In the genomic region with DNA sequence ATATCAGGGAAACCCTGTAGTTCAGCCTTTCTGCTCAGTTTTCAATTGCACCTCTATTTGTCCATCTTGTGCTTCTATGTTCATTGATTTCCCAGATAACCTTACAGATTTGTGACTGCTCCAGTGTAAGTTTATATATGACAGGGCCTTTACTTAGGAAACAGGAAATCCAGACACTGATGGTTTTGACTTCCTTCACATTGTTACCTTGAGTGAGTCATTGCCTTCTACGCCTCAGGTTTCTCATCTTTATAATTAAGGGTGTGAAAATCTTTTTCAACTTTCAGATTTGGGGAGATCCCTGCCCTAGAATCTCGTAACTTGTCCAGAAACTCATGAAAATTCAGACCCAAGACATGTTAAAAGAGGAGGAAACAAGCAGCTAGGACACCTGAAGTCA, we compare ENCODE assay signal across 29 cellular contexts.
DNase-seq lines count a peak whose midpoint lies in the region; ATAC-seq and TF ChIP-seq lines count a peak whose summit lies in the region.
"Had no signal": no experiment of that assay in that cellular context is flagged by ENCODE, and none has a peak within 500 bp of the region (broad histone marks: within the 10 kb centered on the region; RNA-seq: fewer than 3 reads in every experiment).

No MANE protein-coding gene starts in this region.

- ATAC-seq in effector memory CD8-positive, alpha-beta T cell (replicated peaks): peak; percentile 45
- ATAC-seq in natural killer cell: peak in 2 of 3 donors; percentile 40
- ATAC-seq: gastrocnemius medialis, K562, left ventricle myocardium superior, Panc1, WTC11 had no signal

- TF ChIP-seq CTCF in natural killer cell (IDR thresholded peaks at IDR 0.05) (no peak), dorsolateral prefrontal cortex (IDR thresholded peaks at IDR 0.05 in 54 of 56, conservative IDR thresholded peaks at IDR 0.05 in 2 of 56; ENCODE audit: low read depth in 1 of 56, partially characterized antibody in 56 of 56) (no peak)

- H3K9me3 Mint-ChIP-seq in activated CD4-positive, alpha-beta T cell treated with anti-CD3 and anti-CD28 coated beads, Interleukin-2, amount 10 ng/mL, durations not matched to agents 24 days and 14 days: no peaks in the 10 kb centered on the region
- no peaks in the 10 kb centered on the region for H3K9me3 Mint-ChIP-seq in effector memory CD8-positive, alpha-beta T cell
- H3K9me3 Mint-ChIP-seq in natural killer cell: no peaks in the 10 kb centered on the region
- H3K9me3 Mint-ChIP-seq: activated CD4-positive, alpha-beta memory T cell treated with anti-CD3 and anti-CD28 coated beads for 36 hours; nephron progenitor cell; WTC11 had no signal

- peak; percentile 57 for DNase-seq in activated CD4-positive, alpha-beta T cell treated with anti-CD3 and anti-CD28 coated beads, Interleukin-2, amount 10 ng/mL, durations not matched to agents 24 days and 14 days
- no peak for DNase-seq in activated CD4-positive, alpha-beta T cell treated with anti-CD3 and anti-CD28 coated beads, Interleukin-2, amount 50 U/mL, for 1 hour
- DNase-seq in NCI-H69 (lab: John Stamatoyannopoulos, UW): peak; percentile 32
- DNase-seq in effector memory CD8-positive, alpha-beta T cell: no peak
- DNase-seq in natural killer cell: no peak
- no peak for DNase-seq in NCI-H2196 (lab: John Stamatoyannopoulos, UW; ENCODE audit: unreplicated experiment)
- no peak for DNase-seq in HK-2 (ENCODE audit: unreplicated experiment)
- DNase-seq in dorsolateral prefrontal cortex: no peak
- DNase-seq: 8988T; activated CD4-positive, alpha-beta memory T cell treated with anti-CD3 and anti-CD28 coated beads for 36 hours; activated T-cell treated with anti-CD3 and anti-CD28 coated beads for 4 hours; amniotic stem cell; brain microvascular endothelial cell; Calu3; DMS79 treated with DMSO at 0.1 percent for 48 hours; effector memory CD4-positive, alpha-beta T cell; gastrocnemius medialis; GM23248; left ventricle myocardium superior; NCI-H1417; NCI-H2029 treated with DMSO at 0.1 percent for 48 hours; NCI-H2227 treated with DMSO at 0.1 percent for 48 hours; nephron progenitor cell; stomach; tibial artery had no signal

- H3K27me3 Mint-ChIP-seq in activated CD4-positive, alpha-beta T cell treated with anti-CD3 and anti-CD28 coated beads, Interleukin-2, amount 10 ng/mL, durations not matched to agents 24 days and 14 days: no peaks in the 10 kb centered on the region
- H3K27me3 Mint-ChIP-seq in effector memory CD8-positive, alpha-beta T cell: no peaks in the 10 kb centered on the region
- H3K27me3 Mint-ChIP-seq in natural killer cell (ENCODE audit: low read depth in 2 of 2): no peaks in the 10 kb centered on the region
- H3K27me3 Mint-ChIP-seq: activated CD4-positive, alpha-beta memory T cell treated with anti-CD3 and anti-CD28 coated beads for 36 hours had no signal

- H3K36me3 Mint-ChIP-seq in activated CD4-positive, alpha-beta T cell treated with anti-CD3 and anti-CD28 coated beads, Interleukin-2, amount 10 ng/mL, durations not matched to agents 24 days and 14 days (ENCODE audit: low read depth): no peaks in the 10 kb centered on the region
- H3K36me3 Mint-ChIP-seq in effector memory CD8-positive, alpha-beta T cell (ENCODE audit: insufficient read depth): peaks cover 2% of the 10 kb centered on the region
- H3K36me3 Mint-ChIP-seq in natural killer cell: no peaks in the 10 kb centered on the region
- H3K36me3 Mint-ChIP-seq: activated CD4-positive, alpha-beta memory T cell treated with anti-CD3 and anti-CD28 coated beads for 36 hours; CD14-positive monocyte; WTC11 had no signal

- H3K4me3 Mint-ChIP-seq in activated CD4-positive, alpha-beta T cell treated with anti-CD3 and anti-CD28 coated beads, Interleukin-2, amount 10 ng/mL, durations not matched to agents 24 days and 14 days: no peak overlapping the region
- H3K4me3 Mint-ChIP-seq in effector memory CD8-positive, alpha-beta T cell: no peak overlapping the region
- H3K4me3 Mint-ChIP-seq in natural killer cell: no peak overlapping the region
- H3K4me3 Mint-ChIP-seq: activated CD4-positive, alpha-beta memory T cell treated with anti-CD3 and anti-CD28 coated beads for 36 hours; CD14-positive monocyte; nephron progenitor cell; WTC11 had no signal

- peaks cover 13% of the 10 kb centered on the region for H3K4me1 Mint-ChIP-seq in activated CD4-positive, alpha-beta T cell treated with anti-CD3 and anti-CD28 coated beads, Interleukin-2, amount 10 ng/mL, durations not matched to agents 24 days and 14 days
- peaks cover 5 to 6% of the 10 kb centered on the region in 2 donors for H3K4me1 Mint-ChIP-seq in effector memory CD8-positive, alpha-beta T cell (ENCODE audit: low read depth in 2 of 2)
- H3K4me1 Mint-ChIP-seq in natural killer cell: peaks cover 11 to 14% of the 10 kb centered on the region in 2 donors
- H3K4me1 Mint-ChIP-seq: CD14-positive monocyte, nephron progenitor cell, WTC11 had no signal

- no peak overlapping the region for H3K27ac ChIP-seq in dorsolateral prefrontal cortex
- H3K27ac ChIP-seq: brain microvascular endothelial cell, gastrocnemius medialis, GM23248, stomach, tibial artery had no signal

- intact Hi-C loops in activated CD4-positive, alpha-beta T cell treated with anti-CD3 and anti-CD28 coated beads, Interleukin-2, amount 10 ng/mL, durations not matched to agents 24 days and 14 days (cut with micrococcal nuclease): no loop called here
- intact Hi-C loops in natural killer cell (cut with micrococcal nuclease): no loop called here
- intact Hi-C loops in dorsolateral prefrontal cortex (cut with DNase I): no loop called here

- no peaks in the 10 kb centered on the region for H3K27me3 ChIP-seq in dorsolateral prefrontal cortex
- H3K27me3 ChIP-seq: brain microvascular endothelial cell, gastrocnemius medialis, stomach, tibial artery had no signal

- no peak overlapping the region for H3K27ac Mint-ChIP-seq in activated CD4-positive, alpha-beta T cell treated with anti-CD3 and anti-CD28 coated beads, Interleukin-2, amount 10 ng/mL, durations not matched to agents 24 days and 14 days
- H3K27ac Mint-ChIP-seq in effector memory CD8-positive, alpha-beta T cell: peak overlapping the region; percentile 44 to 53
- peak overlapping the region in 1 of 2 donors; percentile 23 for H3K27ac Mint-ChIP-seq in natural killer cell
- H3K27ac Mint-ChIP-seq: activated CD4-positive, alpha-beta memory T cell treated with anti-CD3 and anti-CD28 coated beads for 36 hours; CD14-positive monocyte; nephron progenitor cell; WTC11 had no signal

- no peak overlapping the region for H3K4me3 ChIP-seq in dorsolateral prefrontal cortex
- H3K4me3 ChIP-seq: gastrocnemius medialis, GM23248, K562, stomach, tibial artery had no signal

Comparison
In these comparisons a context has a peak if more than half of its experiments do, and no peak if none do; other contexts are left out.
1. DNase-seq: peak in activated CD4-positive, alpha-beta T cell treated with anti-CD3 and anti-CD28 coated beads, Interleukin-2, amount 10 ng/mL, durations not matched to agents 24 days and 14 days (single experiment) and NCI-H69 (single experiment); none in activated CD4-positive, alpha-beta T cell treated with anti-CD3 and anti-CD28 coated beads, Interleukin-2, amount 50 U/mL, for 1 hour (single experiment), effector memory CD8-positive, alpha-beta T cell (0 of 3), natural killer cell (single experiment), NCI-H2196 (single experiment), HK-2 (single experiment) and dorsolateral prefrontal cortex (0 of 10).